In the genomic region with DNA sequence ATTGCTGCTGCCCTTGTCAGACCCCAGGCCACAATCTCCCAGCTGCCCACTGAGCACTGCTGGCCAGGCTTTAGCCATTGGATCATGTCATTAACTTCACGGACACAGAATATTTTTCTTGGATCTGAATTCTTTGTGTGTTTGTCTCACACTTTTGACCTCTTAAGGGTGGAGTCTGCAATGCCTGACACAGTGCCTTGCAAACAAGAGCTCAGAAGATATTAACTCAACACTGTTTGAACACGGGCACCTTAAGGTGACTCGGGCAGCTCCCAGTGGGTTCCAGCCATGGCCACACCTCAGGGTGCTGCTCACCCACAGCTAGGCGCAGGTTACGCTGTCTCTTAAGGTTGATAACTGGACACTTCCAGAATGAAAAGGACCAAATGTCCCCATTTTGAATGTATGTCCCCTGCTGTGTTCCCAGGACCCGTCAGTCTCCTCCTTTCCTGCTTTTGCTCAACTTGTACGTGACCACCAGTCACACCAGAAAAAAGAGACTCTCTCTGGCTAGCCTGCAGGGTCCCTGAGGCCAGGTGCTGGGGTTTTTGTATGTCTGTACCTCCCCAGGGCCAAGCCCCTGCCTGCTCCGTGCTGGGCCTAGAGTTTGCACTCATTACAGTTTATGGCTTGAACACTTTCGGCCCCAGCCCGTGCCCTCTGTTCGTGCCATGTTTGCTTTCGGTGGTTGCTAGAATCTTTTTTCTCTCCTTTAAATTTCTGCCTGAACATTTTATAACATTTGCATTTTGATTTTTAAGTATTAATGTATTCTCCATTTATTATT, we compare ENCODE assay signal across 26 cellular contexts. TPM values are rescaled to one million over a fixed set of nuclear protein-coding genes. Genes with fewer than 3 reads are reported as not detected.
DNase-seq lines count a peak whose midpoint lies in the region; ATAC-seq and TF ChIP-seq lines count a peak whose summit lies in the region.
"Had no signal": no experiment of that assay in that cellular context is flagged by ENCODE, and none has a peak within 500 bp of the region (broad histone marks: within the 10 kb centered on the region; RNA-seq: fewer than 3 reads in every experiment).

No MANE protein-coding gene starts in this region.

- H3K4me3 Mint-ChIP-seq in stimulated activated naive CD8-positive, alpha-beta T cell treated with anti-CD3 and anti-CD28 coated beads, Interleukin-15, Interleukin-2, amounts not matched to agents 100 ng/mL and 50 ng/mL, for 24 hours, result no peak overlapping the region
- H3K4me3 Mint-ChIP-seq in natural killer cell (peak overlapping the region; percentile 25), type B pancreatic cell (no peak overlapping the region)
- H3K4me3 Mint-ChIP-seq: CD4-positive, alpha-beta T cell had no signal

- no peaks in the 10 kb centered on the region for H3K9me3 Mint-ChIP-seq in stimulated activated naive CD8-positive, alpha-beta T cell treated with anti-CD3 and anti-CD28 coated beads, Interleukin-15, Interleukin-2, amounts not matched to agents 100 ng/mL and 50 ng/mL, for 24 hours
- H3K9me3 Mint-ChIP-seq in natural killer cell (no peaks in the 10 kb centered on the region), type B pancreatic cell (no peaks in the 10 kb centered on the region)
- H3K9me3 Mint-ChIP-seq: CD4-positive, alpha-beta T cell had no signal

- intact Hi-C loops in natural killer cell (cut with micrococcal nuclease), result no loop called here

- TF ChIP-seq CTCF in choroid plexus epithelial cell (conservative IDR thresholded peaks at IDR 0.05; ENCODE audit: low read depth, low read length), result no peak
- TF ChIP-seq CTCF in natural killer cell (IDR thresholded peaks at IDR 0.05), result no peak
- TF ChIP-seq CTCF in type B pancreatic cell (conservative IDR thresholded peaks at IDR 0.05), result no peak

- peak overlapping the region; percentile 36 for H3K27ac Mint-ChIP-seq in stimulated activated naive CD8-positive, alpha-beta T cell treated with anti-CD3 and anti-CD28 coated beads, Interleukin-15, Interleukin-2, amounts not matched to agents 100 ng/mL and 50 ng/mL, for 24 hours
- H3K27ac Mint-ChIP-seq in natural killer cell, result peak overlapping the region in 1 of 2 donors; percentile 60
- no peak overlapping the region for H3K27ac Mint-ChIP-seq in type B pancreatic cell
- H3K27ac Mint-ChIP-seq: CD4-positive, alpha-beta T cell had no signal

- peaks cover 44% of the 10 kb centered on the region for H3K4me1 Mint-ChIP-seq in stimulated activated naive CD8-positive, alpha-beta T cell treated with anti-CD3 and anti-CD28 coated beads, Interleukin-15, Interleukin-2, amounts not matched to agents 100 ng/mL and 50 ng/mL, for 24 hours (ENCODE audit: low read depth)
- peaks cover 36 to 46% of the 10 kb centered on the region in 2 donors for H3K4me1 Mint-ChIP-seq in natural killer cell
- peaks cover 9% of the 10 kb centered on the region for H3K4me1 Mint-ChIP-seq in type B pancreatic cell (ENCODE audit: unreplicated experiment)

- no peak for ATAC-seq in stimulated activated naive CD8-positive, alpha-beta T cell treated with anti-CD3 and anti-CD28 coated beads, Interleukin-15, Interleukin-2, amounts not matched to agents 100 U/mL and 50 U/mL, for 24 hours
- no peak for ATAC-seq in natural killer cell
- ATAC-seq in GM18907 (IDR thresholded peaks at IDR 0.05; ENCODE audit: unreplicated experiment), result no peak

- no peaks in the 10 kb centered on the region for H3K36me3 Mint-ChIP-seq in stimulated activated naive CD8-positive, alpha-beta T cell treated with anti-CD3 and anti-CD28 coated beads, Interleukin-15, Interleukin-2, amounts not matched to agents 100 ng/mL and 50 ng/mL, for 24 hours (ENCODE audit: low read depth)
- no peaks in the 10 kb centered on the region for H3K36me3 Mint-ChIP-seq in natural killer cell
- H3K36me3 Mint-ChIP-seq in type B pancreatic cell, result no peaks in the 10 kb centered on the region

- no peak overlapping the region for H3K4me3 ChIP-seq in choroid plexus epithelial cell (ENCODE audit: low read depth, low read length)
- H3K4me3 ChIP-seq: GM23248, psoas muscle, thoracic aorta had no signal

- DNase-seq in stimulated activated naive CD8-positive, alpha-beta T cell treated with anti-CD3 and anti-CD28 coated beads, Interleukin-15, Interleukin-2, amounts not matched to agents 100 U/mL and 50 U/mL, for 24 hours, result no peak
- peak; percentile 37 for DNase-seq in choroid plexus epithelial cell (ENCODE audit: low read depth)
- no peak for DNase-seq in natural killer cell
- peak; percentile 16 for DNase-seq in type B pancreatic cell (ENCODE audit: extremely low spot score, unreplicated experiment)
- no peak for DNase-seq in cerebellar nuclear complex (lab: John Stamatoyannopoulos, UW)
- no peak for DNase-seq in dedifferentiated amniotic fluid mesenchymal stem cell (ENCODE audit: extremely low spot score)
- DNase-seq: activated CD4-positive, alpha-beta T cell treated with anti-CD3 and anti-CD28 coated beads, Interleukin-2, amount 50 U/mL, for 4 hours; activated CD4-positive, CD25-positive, alpha-beta regulatory T cell; activated naive CD4-positive, alpha-beta T cell treated with Interleukin-2 at 50 U/mL for 16 hours; CD4-positive, alpha-beta T cell; DMS79 treated with DMSO at 0.1 percent for 48 hours; effector CD8-positive, alpha-beta T cell; GF-D8; hippocampal formation; NCI-H1092 treated with DMSO at 0.1 percent for 48 hours; NCI-H187 treated with DMSO at 0.1 percent for 48 hours; NCI-H510A treated with DMSO at 0.1 percent for 48 hours; psoas muscle; stimulated activated naive CD4-positive, alpha-beta T cell treated with Interleukin-2 at 50 U/mL for 16 hours; T-helper 1 cell had no signal

- peaks cover 13% of the 10 kb centered on the region for H3K27me3 Mint-ChIP-seq in stimulated activated naive CD8-positive, alpha-beta T cell treated with anti-CD3 and anti-CD28 coated beads, Interleukin-15, Interleukin-2, amounts not matched to agents 100 ng/mL and 50 ng/mL, for 24 hours
- H3K27me3 Mint-ChIP-seq in natural killer cell (ENCODE audit: low read depth in 2 of 2), result peaks cover 0 to 6% of the 10 kb centered on the region in 2 donors
- peaks cover 8% of the 10 kb centered on the region for H3K27me3 Mint-ChIP-seq in type B pancreatic cell

RNA-seq across cellular contexts. Expression of a gene that starts 33.4 kb away (rescaled TPM):
- 10 to 100 TPM; 44.8 to 72.1 (median 67.1) TPM for total RNA-seq in natural killer cell
- total RNA-seq in type B pancreatic cell (ENCODE audit: low replicate concordance), result 34.8 and 41.3 TPM in 2 replicates

RNA-seq across cellular contexts. Expression of a gene that starts 57.8 kb away (rescaled TPM):
- total RNA-seq in natural killer cell, result not detected
- total RNA-seq in type B pancreatic cell (ENCODE audit: low replicate concordance), result 0.38 and 4.1 TPM in 2 replicates
- total RNA-seq: CD4-positive, alpha-beta T cell; epithelial cell of proximal tubule; GM23248; HT-29 had no signal

Comparison
In these comparisons a context has a peak if more than half of its experiments do, and no peak if none do; other contexts are left out.
1. DNase-seq: peak in choroid plexus epithelial cell (single experiment) and type B pancreatic cell (single experiment); none in stimulated activated naive CD8-positive, alpha-beta T cell treated with anti-CD3 and anti-CD28 coated beads, Interleukin-15, Interleukin-2, amounts not matched to agents 100 U/mL and 50 U/mL, for 24 hours (single experiment), natural killer cell (single experiment), cerebellar nuclear complex (0 of 2) and dedifferentiated amniotic fluid mesenchymal stem cell (single experiment).